ENCODE assay signal across 1 cellular context in the genomic region with DNA sequence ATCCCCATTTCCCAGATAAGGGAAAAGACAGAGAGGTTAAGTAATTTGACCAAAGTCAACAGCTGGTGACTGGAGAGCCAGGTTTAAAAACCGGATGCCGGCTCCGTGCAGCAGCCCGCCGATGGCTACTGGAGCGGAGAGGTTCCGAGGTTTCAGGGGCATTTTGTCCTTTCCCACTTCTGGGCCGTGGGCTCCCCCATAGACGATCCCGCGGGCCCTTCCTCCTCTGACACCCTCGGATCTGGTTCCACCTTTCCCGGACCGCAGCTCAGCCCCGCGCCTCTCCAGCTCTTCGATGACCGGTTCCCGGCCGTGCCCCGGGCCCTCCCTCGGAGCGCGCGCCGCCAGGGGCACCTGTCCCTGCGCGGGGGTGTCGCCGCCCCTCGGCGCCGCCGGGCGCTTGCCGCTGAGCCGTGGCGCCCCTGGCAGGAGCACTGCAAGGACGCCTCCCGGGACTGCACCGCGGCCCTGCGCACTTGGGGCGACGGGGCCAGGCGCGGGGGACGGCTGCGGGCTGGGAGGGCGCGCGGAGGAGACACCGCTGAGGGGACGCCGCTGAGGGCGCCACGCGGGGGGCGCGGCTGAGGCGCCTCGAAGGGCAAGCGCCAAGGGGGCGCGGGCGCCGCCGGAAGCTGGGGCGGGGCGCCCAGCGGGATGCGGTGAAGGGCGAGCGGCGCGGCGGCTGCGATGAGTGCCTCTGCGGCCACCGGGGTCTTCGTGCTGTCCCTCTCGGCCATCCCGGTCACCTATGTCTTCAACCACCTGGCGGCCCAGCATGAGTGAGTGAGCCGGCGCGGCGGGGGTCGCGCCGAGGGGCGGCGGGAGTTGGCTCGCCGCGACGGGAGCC.
TF ChIP-seq lines count a peak whose summit lies in the region.

TSS of gene TM6SF1 (plus strand) at position 652 of the 847 bp plus-strand sequence. CDS start at position 688, 36 bp downstream.

TF ChIP-seq in HEK293, 187 proteins besides CTCF, POLR2A, EP300 and RAD21 (continued from another document and continues in another):
- TF ChIP-seq, protein P1, sequence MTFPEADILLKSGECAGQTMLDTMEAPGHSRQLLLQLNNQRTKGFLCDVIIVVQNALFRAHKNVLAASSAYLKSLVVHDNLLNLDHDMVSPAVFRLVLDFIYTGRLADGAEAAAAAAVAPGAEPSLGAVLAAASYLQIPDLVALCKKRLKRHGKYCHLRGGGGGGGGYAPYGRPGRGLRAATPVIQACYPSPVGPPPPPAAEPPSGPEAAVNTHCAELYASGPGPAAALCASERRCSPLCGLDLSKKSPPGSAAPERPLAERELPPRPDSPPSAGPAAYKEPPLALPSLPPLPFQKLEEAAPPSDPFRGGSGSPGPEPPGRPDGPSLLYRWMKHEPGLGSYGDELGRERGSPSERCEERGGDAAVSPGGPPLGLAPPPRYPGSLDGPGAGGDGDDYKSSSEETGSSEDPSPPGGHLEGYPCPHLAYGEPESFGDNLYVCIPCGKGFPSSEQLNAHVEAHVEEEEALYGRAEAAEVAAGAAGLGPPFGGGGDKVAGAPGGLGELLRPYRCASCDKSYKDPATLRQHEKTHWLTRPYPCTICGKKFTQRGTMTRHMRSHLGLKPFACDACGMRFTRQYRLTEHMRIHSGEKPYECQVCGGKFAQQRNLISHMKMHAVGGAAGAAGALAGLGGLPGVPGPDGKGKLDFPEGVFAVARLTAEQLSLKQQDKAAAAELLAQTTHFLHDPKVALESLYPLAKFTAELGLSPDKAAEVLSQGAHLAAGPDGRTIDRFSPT (tag by site-specific recombination; IDR thresholded peaks at IDR 0.05), result no peak
- TF ChIP-seq, protein P2, sequence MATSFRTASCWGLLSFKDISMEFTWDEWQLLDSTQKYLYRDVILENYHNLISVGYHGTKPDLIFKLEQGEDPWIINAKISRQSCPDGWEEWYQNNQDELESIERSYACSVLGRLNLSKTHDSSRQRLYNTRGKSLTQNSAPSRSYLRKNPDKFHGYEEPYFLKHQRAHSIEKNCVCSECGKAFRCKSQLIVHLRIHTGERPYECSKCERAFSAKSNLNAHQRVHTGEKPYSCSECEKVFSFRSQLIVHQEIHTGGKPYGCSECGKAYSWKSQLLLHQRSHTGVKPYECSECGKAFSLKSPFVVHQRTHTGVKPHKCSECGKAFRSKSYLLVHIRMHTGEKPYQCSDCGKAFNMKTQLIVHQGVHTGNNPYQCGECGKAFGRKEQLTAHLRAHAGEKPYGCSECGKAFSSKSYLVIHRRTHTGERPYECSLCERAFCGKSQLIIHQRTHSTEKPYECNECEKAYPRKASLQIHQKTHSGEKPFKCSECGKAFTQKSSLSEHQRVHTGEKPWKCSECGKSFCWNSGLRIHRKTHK (tag by site-specific recombination; IDR thresholded peaks at IDR 0.05), result no peak
- peak; percentile 40 for TF ChIP-seq SP7 (tag by site-specific recombination; IDR thresholded peaks at IDR 0.05)
- TF ChIP-seq ZNF629 (tag by site-specific recombination; IDR thresholded peaks at IDR 0.05), result 0 out of 2 replicates have a peak, but pooled peaks have one; percentile 21
- TF ChIP-seq ZNF341 (tag by site-specific recombination; IDR thresholded peaks at IDR 0.05; ENCODE audit: low read depth), result no peak
- 0 out of 2 replicates have a peak, but pooled peaks have one; percentile 14 for TF ChIP-seq WT1 (tag by site-specific recombination; IDR thresholded peaks at IDR 0.05)
- no peak for TF ChIP-seq ZNF175 (tag by site-specific recombination; IDR thresholded peaks at IDR 0.05)
- TF ChIP-seq SETDB1 (IDR thresholded peaks at IDR 0.05; ENCODE audit: insufficient read length, low read length), result no peak
- TF ChIP-seq ZNF214 (tag by site-specific recombination; IDR thresholded peaks at IDR 0.05; ENCODE audit: borderline replicate concordance), result no peak
- no peak for TF ChIP-seq GLI2 (tag by site-specific recombination; IDR thresholded peaks at IDR 0.05; ENCODE audit: borderline replicate concordance, low read depth)
- no peak for TF ChIP-seq ZNF37A (tag by site-specific recombination; IDR thresholded peaks at IDR 0.05)
- TF ChIP-seq, protein P3, sequence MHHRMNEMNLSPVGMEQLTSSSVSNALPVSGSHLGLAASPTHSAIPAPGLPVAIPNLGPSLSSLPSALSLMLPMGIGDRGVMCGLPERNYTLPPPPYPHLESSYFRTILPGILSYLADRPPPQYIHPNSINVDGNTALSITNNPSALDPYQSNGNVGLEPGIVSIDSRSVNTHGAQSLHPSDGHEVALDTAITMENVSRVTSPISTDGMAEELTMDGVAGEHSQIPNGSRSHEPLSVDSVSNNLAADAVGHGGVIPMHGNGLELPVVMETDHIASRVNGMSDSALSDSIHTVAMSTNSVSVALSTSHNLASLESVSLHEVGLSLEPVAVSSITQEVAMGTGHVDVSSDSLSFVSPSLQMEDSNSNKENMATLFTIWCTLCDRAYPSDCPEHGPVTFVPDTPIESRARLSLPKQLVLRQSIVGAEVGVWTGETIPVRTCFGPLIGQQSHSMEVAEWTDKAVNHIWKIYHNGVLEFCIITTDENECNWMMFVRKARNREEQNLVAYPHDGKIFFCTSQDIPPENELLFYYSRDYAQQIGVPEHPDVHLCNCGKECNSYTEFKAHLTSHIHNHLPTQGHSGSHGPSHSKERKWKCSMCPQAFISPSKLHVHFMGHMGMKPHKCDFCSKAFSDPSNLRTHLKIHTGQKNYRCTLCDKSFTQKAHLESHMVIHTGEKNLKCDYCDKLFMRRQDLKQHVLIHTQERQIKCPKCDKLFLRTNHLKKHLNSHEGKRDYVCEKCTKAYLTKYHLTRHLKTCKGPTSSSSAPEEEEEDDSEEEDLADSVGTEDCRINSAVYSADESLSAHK (tag by site-specific recombination; IDR thresholded peaks at IDR 0.05), result no peak
- TF ChIP-seq IKZF3 (tag by site-specific recombination; IDR thresholded peaks at IDR 0.05), result no peak
- no peak for TF ChIP-seq ZNF24 (tag by site-specific recombination; IDR thresholded peaks at IDR 0.05)
- no peak for TF ChIP-seq ZNF133 (tag by site-specific recombination; IDR thresholded peaks at IDR 0.05)
- no peak for TF ChIP-seq YY1 (tag by site-specific recombination; IDR thresholded peaks at IDR 0.05)
- TF ChIP-seq, protein P4, sequence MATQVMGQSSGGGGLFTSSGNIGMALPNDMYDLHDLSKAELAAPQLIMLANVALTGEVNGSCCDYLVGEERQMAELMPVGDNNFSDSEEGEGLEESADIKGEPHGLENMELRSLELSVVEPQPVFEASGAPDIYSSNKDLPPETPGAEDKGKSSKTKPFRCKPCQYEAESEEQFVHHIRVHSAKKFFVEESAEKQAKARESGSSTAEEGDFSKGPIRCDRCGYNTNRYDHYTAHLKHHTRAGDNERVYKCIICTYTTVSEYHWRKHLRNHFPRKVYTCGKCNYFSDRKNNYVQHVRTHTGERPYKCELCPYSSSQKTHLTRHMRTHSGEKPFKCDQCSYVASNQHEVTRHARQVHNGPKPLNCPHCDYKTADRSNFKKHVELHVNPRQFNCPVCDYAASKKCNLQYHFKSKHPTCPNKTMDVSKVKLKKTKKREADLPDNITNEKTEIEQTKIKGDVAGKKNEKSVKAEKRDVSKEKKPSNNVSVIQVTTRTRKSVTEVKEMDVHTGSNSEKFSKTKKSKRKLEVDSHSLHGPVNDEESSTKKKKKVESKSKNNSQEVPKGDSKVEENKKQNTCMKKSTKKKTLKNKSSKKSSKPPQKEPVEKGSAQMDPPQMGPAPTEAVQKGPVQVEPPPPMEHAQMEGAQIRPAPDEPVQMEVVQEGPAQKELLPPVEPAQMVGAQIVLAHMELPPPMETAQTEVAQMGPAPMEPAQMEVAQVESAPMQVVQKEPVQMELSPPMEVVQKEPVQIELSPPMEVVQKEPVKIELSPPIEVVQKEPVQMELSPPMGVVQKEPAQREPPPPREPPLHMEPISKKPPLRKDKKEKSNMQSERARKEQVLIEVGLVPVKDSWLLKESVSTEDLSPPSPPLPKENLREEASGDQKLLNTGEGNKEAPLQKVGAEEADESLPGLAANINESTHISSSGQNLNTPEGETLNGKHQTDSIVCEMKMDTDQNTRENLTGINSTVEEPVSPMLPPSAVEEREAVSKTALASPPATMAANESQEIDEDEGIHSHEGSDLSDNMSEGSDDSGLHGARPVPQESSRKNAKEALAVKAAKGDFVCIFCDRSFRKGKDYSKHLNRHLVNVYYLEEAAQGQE (tag by site-specific recombination; IDR thresholded peaks at IDR 0.05), result no peak
- TF ChIP-seq, protein P5, sequence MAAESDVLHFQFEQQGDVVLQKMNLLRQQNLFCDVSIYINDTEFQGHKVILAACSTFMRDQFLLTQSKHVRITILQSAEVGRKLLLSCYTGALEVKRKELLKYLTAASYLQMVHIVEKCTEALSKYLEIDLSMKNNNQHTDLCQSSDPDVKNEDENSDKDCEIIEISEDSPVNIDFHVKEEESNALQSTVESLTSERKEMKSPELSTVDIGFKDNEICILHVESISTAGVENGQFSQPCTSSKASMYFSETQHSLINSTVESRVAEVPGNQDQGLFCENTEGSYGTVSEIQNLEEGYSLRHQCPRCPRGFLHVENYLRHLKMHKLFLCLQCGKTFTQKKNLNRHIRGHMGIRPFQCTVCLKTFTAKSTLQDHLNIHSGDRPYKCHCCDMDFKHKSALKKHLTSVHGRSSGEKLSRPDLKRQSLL (tag by site-specific recombination; IDR thresholded peaks at IDR 0.05), result peak; percentile 21; the same call in 1 of the 2 replicates
- TF ChIP-seq GLIS1 (tag by site-specific recombination; IDR thresholded peaks at IDR 0.05), result peak; percentile 39
- TF ChIP-seq, protein P6, sequence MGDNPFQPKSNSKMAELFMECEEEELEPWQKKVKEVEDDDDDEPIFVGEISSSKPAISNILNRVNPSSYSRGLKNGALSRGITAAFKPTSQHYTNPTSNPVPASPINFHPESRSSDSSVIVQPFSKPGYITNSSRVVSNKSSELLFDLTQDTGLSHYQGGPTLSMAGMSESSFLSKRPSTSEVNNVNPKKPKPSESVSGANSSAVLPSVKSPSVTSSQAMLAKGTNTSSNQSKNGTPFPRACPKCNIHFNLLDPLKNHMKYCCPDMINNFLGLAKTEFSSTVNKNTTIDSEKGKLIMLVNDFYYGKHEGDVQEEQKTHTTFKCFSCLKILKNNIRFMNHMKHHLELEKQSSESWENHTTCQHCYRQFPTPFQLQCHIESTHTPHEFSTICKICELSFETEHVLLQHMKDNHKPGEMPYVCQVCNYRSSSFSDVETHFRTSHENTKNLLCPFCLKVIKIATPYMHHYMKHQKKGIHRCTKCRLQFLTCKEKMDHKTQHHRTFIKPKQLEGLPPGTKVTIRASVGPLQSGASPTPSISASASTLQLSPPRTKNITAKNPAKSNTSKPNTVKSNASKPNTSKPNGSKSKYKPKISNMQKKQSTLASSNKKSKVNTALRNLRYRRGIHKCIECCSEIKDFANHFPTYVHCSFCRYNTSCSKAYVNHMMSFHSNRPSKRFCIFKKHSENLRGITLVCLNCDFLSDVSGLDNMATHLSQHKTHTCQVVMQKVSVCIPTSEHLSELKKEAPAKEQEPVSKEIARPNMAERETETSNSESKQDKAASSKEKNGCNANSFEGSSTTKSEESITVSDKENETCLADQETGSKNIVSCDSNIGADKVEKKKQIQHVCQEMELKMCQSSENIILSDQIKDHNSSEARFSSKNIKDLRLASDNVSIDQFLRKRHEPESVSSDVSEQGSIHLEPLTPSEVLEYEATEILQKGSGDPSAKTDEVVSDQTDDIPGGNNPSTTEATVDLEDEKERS (tag by site-specific recombination; IDR thresholded peaks at IDR 0.05), result no peak
- TF ChIP-seq ZNF350 (tag by site-specific recombination; IDR thresholded peaks at IDR 0.05), result no peak
- TF ChIP-seq, protein P7, sequence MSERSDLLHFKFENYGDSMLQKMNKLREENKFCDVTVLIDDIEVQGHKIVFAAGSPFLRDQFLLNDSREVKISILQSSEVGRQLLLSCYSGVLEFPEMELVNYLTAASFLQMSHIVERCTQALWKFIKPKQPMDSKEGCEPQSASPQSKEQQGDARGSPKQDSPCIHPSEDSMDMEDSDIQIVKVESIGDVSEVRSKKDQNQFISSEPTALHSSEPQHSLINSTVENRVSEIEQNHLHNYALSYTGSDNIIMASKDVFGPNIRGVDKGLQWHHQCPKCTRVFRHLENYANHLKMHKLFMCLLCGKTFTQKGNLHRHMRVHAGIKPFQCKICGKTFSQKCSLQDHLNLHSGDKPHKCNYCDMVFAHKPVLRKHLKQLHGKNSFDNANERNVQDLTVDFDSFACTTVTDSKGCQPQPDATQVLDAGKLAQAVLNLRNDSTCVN (tag by site-specific recombination; optimal IDR thresholded peaks at IDR 0.05), result peak; percentile 69
- no peak for TF ChIP-seq ZNF510 (tag by site-specific recombination; IDR thresholded peaks at IDR 0.05; ENCODE audit: insufficient replicate concordance)
- TF ChIP-seq ZNF155 (tag by site-specific recombination; IDR thresholded peaks at IDR 0.05), result no peak
- no peak for TF ChIP-seq ELK4 (IDR thresholded peaks at IDR 0.05; ENCODE audit: borderline replicate concordance, low read depth, low read length)
- TF ChIP-seq ZNF202 (tag by site-specific recombination; IDR thresholded peaks at IDR 0.05; ENCODE audit: borderline replicate concordance), result no peak
- TF ChIP-seq ZNF121 (tag by site-specific recombination; IDR thresholded peaks at IDR 0.05), result no peak
- no peak for TF ChIP-seq ZNF2 (tag by site-specific recombination; IDR thresholded peaks at IDR 0.05)
- TF ChIP-seq ZNF433 (tag by site-specific recombination; IDR thresholded peaks at IDR 0.05; ENCODE audit: low read depth), result no peak
- peak; percentile 27; the same call in 1 of the 2 replicates for TF ChIP-seq ZBTB10 (tag by site-specific recombination; IDR thresholded peaks at IDR 0.05)
